ENCODE assay signal across 29 cellular contexts in genomic region chr9:89929315-89929714, GRCh38.
"Had no signal": no experiment of that assay in that cellular context is flagged by ENCODE, and none has a peak within 500 bp of the region (broad histone marks: within the 10 kb centered on the region; RNA-seq: fewer than 3 reads in every experiment).

No MANE protein-coding gene starts in this region.

- H3K27ac Mint-ChIP-seq: activated B cell treated with CpG ODN at 0.5 μM for 24 hours; activated CD8-positive, alpha-beta memory T cell treated with anti-CD3 and anti-CD28 coated beads, Interleukin-2, amount 10 ng/mL, durations not matched to agents 7 days and 5 days; activated CD8-positive, alpha-beta T cell treated with anti-CD3 and anti-CD28 coated beads, Interleukin-2, amount 10 ng/mL, durations not matched to agents 7 days and 5 days; activated naive CD4-positive, alpha-beta T cell treated with anti-CD3 and anti-CD28 coated beads for 36 hours; activated naive CD8-positive, alpha-beta T cell treated with anti-CD3 and anti-CD28 coated beads for 36 hours; immature natural killer cell; natural killer cell; stimulated activated naive B cell treated with anti-CD40 and anti-IgM and Interleukin-4, amounts not matched to agents 10 μg/mL and 1 μg/mL and 100 μg/mL, for 72 hours; T-helper 2 cell treated with Interferon-gamma antibody and Interleukin-4, amounts not matched to agents 5 μg/mL and 100 μg/mL, for 36 hours had no signal

- H3K27me3 Mint-ChIP-seq: activated naive CD8-positive, alpha-beta T cell treated with anti-CD3 and anti-CD28 coated beads for 36 hours had no signal

- H3K27ac ChIP-seq: brain microvascular endothelial cell, left lung, ovary, prostate gland, stomach, thyroid gland had no signal

- DNase-seq: activated B cell treated with CpG ODN at 0.5 μM for 24 hours; activated CD8-positive, alpha-beta memory T cell treated with anti-CD3 and anti-CD28 coated beads, Interleukin-2, amount 10 ng/mL, durations not matched to agents 7 days and 5 days; activated CD8-positive, alpha-beta T cell treated with anti-CD3 and anti-CD28 coated beads, Interleukin-2, amount 10 ng/mL, durations not matched to agents 7 days and 5 days; activated effector memory CD4-positive, alpha-beta T cell treated with anti-CD3 and anti-CD28 coated beads, Interleukin-2, amount 50 U/mL, for 16 hours; activated naive CD4-positive, alpha-beta T cell treated with anti-CD3 and anti-CD28 coated beads for 36 hours; activated naive CD8-positive, alpha-beta T cell treated with anti-CD3 and anti-CD28 coated beads for 36 hours; adrenal gland; aorta; brain microvascular endothelial cell; dorsolateral prefrontal cortex; effector memory CD4-positive, alpha-beta T cell; foreskin fibroblast; hypothalamus; immature natural killer cell; left lung; lower lobe of right lung; natural killer cell; ovary; retina; stimulated activated CD4-positive, alpha-beta T cell treated with anti-CD3 and anti-CD28 coated beads, Interleukin-15, amount 100 ng/mL, for 24 hours; stimulated activated CD4-positive, alpha-beta T cell treated with anti-CD3 and anti-CD28 coated beads, Interleukin-2, amount 100 ng/mL, for 24 hours; stimulated activated naive B cell treated with anti-CD40 and anti-IgM and Interleukin-4, amounts not matched to agents 10 μg/mL and 1 μg/mL and 100 μg/mL, for 72 hours; stomach; T-helper 1 cell; thyroid gland had no signal

- H3K36me3 ChIP-seq: adrenal gland, brain microvascular endothelial cell, heart left ventricle, left lung, lower lobe of right lung, ovary, prostate gland, stomach, thyroid gland had no signal

- H3K36me3 Mint-ChIP-seq: activated CD8-positive, alpha-beta memory T cell treated with anti-CD3 and anti-CD28 coated beads, Interleukin-2, amount 10 ng/mL, durations not matched to agents 7 days and 5 days; activated naive CD8-positive, alpha-beta T cell treated with anti-CD3 and anti-CD28 coated beads for 36 hours; immature natural killer cell; natural killer cell; stimulated activated naive B cell treated with anti-CD40 and anti-IgM and Interleukin-4, amounts not matched to agents 10 μg/mL and 1 μg/mL and 100 μg/mL, for 72 hours had no signal

- H3K4me3 Mint-ChIP-seq: activated B cell treated with CpG ODN at 0.5 μM for 24 hours; activated CD8-positive, alpha-beta memory T cell treated with anti-CD3 and anti-CD28 coated beads, Interleukin-2, amount 10 ng/mL, durations not matched to agents 7 days and 5 days; activated CD8-positive, alpha-beta T cell treated with anti-CD3 and anti-CD28 coated beads, Interleukin-2, amount 10 ng/mL, durations not matched to agents 7 days and 5 days; activated naive CD4-positive, alpha-beta T cell treated with anti-CD3 and anti-CD28 coated beads for 36 hours; activated naive CD8-positive, alpha-beta T cell treated with anti-CD3 and anti-CD28 coated beads for 36 hours; immature natural killer cell; natural killer cell; stimulated activated naive B cell treated with anti-CD40 and anti-IgM and Interleukin-4, amounts not matched to agents 10 μg/mL and 1 μg/mL and 100 μg/mL, for 72 hours; T-helper 2 cell treated with Interferon-gamma antibody and Interleukin-4, amounts not matched to agents 5 μg/mL and 100 μg/mL, for 36 hours had no signal

- H3K27me3 ChIP-seq: adrenal gland, brain microvascular endothelial cell, dorsolateral prefrontal cortex, heart left ventricle, left lung, ovary, stomach, thyroid gland had no signal

- H3K9me3 ChIP-seq: adrenal gland, heart left ventricle, left lung, lower lobe of right lung, ovary, prostate gland, stomach, thyroid gland had no signal

- H3K9me3 Mint-ChIP-seq: activated B cell treated with CpG ODN at 0.5 μM for 24 hours; activated naive CD4-positive, alpha-beta T cell treated with anti-CD3 and anti-CD28 coated beads for 36 hours; activated naive CD8-positive, alpha-beta T cell treated with anti-CD3 and anti-CD28 coated beads for 36 hours; natural killer cell; stimulated activated naive B cell treated with anti-CD40 and anti-IgM and Interleukin-4, amounts not matched to agents 10 μg/mL and 1 μg/mL and 100 μg/mL, for 72 hours; T-helper 2 cell treated with Interferon-gamma antibody and Interleukin-4, amounts not matched to agents 5 μg/mL and 100 μg/mL, for 36 hours had no signal

- H3K4me3 ChIP-seq: adrenal gland, coronary artery, dorsolateral prefrontal cortex, heart left ventricle, left lung, lower lobe of right lung, ovary, prostate gland, stomach, thyroid gland had no signal

- ATAC-seq: activated CD8-positive, alpha-beta memory T cell treated with anti-CD3 and anti-CD28 coated beads, Interleukin-2, amount 10 ng/mL, durations not matched to agents 7 days and 5 days; natural killer cell; stimulated activated naive B cell treated with anti-CD40 and anti-IgM and Interleukin-4, amounts not matched to agents 10 μg/mL and 1 μg/mL and 100 μg/mL, for 72 hours had no signal
